1 cellular context compared by ENCODE assay signal in the genomic region with DNA sequence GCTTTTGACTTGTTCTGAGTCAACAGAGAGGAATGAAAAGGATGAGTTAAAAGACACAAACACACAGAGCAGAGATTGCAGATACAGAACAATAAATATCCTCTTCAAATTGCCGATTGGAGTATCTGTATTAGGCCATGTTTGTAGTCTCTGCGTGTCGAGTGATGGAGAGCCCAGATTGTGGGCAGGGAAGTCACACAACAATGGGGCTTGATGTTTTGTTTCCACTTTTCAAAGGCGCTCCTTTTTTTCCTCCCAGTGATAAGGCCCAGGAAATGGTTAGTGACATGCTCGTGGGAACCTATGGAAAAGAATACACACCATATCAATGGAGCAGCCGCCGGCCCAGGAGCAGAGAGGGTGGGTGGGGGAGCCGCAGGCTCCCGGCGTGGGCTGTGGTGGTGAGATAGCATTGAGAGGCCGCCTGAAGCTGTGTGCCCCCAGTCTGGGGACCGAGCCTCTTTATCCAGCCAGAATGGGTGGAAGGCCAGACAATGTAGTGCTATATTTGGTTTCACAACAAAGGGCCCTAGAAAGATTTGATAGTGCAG.
TF ChIP-seq lines count a peak whose summit lies in the region.

No MANE protein-coding gene starts in this region.

TF ChIP-seq in GM23338, 12 proteins besides CTCF, POLR2A, EP300 and RAD21 (continued from another document):
- TF ChIP-seq, protein P1, sequence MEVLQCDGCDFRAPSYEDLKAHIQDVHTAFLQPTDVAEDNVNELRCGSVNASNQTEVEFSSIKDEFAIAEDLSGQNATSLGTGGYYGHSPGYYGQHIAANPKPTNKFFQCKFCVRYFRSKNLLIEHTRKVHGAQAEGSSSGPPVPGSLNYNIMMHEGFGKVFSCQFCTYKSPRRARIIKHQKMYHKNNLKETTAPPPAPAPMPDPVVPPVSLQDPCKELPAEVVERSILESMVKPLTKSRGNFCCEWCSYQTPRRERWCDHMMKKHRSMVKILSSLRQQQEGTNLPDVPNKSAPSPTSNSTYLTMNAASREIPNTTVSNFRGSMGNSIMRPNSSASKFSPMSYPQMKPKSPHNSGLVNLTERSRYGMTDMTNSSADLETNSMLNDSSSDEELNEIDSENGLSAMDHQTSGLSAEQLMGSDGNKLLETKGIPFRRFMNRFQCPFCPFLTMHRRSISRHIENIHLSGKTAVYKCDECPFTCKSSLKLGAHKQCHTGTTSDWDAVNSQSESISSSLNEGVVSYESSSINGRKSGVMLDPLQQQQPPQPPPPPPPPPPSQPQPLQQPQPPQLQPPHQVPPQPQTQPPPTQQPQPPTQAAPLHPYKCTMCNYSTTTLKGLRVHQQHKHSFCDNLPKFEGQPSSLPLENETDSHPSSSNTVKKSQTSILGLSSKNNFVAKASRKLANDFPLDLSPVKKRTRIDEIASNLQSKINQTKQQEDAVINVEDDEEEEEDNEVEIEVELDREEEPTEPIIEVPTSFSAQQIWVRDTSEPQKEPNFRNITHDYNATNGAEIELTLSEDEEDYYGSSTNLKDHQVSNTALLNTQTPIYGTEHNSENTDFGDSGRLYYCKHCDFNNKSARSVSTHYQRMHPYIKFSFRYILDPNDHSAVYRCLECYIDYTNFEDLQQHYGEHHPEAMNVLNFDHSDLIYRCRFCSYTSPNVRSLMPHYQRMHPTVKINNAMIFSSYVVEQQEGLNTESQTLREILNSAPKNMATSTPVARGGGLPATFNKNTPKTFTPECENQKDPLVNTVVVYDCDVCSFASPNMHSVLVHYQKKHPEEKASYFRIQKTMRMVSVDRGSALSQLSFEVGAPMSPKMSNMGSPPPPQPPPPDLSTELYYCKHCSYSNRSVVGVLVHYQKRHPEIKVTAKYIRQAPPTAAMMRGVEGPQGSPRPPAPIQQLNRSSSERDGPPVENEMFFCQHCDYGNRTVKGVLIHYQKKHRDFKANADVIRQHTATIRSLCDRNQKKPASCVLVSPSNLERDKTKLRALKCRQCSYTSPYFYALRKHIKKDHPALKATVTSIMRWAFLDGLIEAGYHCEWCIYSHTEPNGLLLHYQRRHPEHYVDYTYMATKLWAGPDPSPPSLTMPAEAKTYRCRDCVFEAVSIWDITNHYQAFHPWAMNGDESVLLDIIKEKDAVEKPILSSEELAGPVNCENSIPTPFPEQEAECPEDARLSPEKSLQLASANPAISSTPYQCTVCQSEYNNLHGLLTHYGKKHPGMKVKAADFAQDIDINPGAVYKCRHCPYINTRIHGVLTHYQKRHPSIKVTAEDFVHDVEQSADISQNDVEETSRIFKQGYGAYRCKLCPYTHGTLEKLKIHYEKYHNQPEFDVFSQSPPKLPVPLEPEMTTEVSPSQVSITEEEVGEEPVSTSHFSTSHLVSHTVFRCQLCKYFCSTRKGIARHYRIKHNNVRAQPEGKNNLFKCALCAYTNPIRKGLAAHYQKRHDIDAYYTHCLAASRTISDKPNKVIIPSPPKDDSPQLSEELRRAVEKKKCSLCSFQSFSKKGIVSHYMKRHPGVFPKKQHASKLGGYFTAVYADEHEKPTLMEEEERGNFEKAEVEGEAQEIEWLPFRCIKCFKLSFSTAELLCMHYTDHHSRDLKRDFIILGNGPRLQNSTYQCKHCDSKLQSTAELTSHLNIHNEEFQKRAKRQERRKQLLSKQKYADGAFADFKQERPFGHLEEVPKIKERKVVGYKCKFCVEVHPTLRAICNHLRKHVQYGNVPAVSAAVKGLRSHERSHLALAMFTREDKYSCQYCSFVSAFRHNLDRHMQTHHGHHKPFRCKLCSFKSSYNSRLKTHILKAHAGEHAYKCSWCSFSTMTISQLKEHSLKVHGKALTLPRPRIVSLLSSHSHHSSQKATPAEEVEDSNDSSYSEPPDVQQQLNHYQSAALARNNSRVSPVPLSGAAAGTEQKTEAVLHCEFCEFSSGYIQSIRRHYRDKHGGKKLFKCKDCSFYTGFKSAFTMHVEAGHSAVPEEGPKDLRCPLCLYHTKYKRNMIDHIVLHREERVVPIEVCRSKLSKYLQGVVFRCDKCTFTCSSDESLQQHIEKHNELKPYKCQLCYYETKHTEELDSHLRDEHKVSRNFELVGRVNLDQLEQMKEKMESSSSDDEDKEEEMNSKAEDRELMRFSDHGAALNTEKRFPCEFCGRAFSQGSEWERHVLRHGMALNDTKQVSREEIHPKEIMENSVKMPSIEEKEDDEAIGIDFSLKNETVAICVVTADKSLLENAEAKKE (CRISPR knock-in tag; IDR thresholded peaks at IDR 0.05): no peak
- no peak for TF ChIP-seq POLR2AphosphoS5 (IDR thresholded peaks at IDR 0.05; ENCODE audit: low read depth)
- no peak for TF ChIP-seq STAT1 (IDR thresholded peaks at IDR 0.05; ENCODE audit: unreplicated experiment)
